Comparison of ENCODE assay signal across 8 cellular contexts in genomic region chr12:12715459-12716150, GRCh38. TPM values are rescaled to one million over a fixed set of nuclear protein-coding genes. Genes with fewer than 3 reads are reported as not detected.
A peak's percentile ranks its signal among the peaks of the same experiment; 100 is the strongest.
DNase-seq lines count a peak whose midpoint lies in the region; ATAC-seq, FAIRE-seq and TF ChIP-seq lines count a peak whose summit lies in the region.

No MANE protein-coding gene starts in this region.

- peak overlapping the region; percentile 86 for H2AFZ ChIP-seq in osteoblast (ENCODE audit: low read length)

- H3K36me3 ChIP-seq in duodenal mucosa (ENCODE audit: control insufficient read depth in 1 of 2, insufficient read depth in 2 of 2, low read length in 2 of 2), result peaks cover 5 to 16% of the 10 kb centered on the region in 2 donors
- H3K36me3 ChIP-seq in osteoblast (ENCODE audit: insufficient read depth, low read length), result peaks cover 19% of the 10 kb centered on the region

- TF ChIP-seq POLR2A in H54 (IDR thresholded peaks at IDR 0.05; ENCODE audit: low read depth, low read length), result no peak

- peak overlapping the region; percentile 92 to 100 for H3K9ac ChIP-seq in duodenal mucosa (ENCODE audit: low read depth in 1 of 2, low read length in 2 of 2)

- H3K27ac ChIP-seq in duodenal mucosa (ENCODE audit: low read depth, low read length), result peak overlapping the region; percentile 98
- H3K27ac ChIP-seq in osteoblast (ENCODE audit: low read depth, low read length), result peak overlapping the region; percentile 97

- H3K4me1 ChIP-seq in duodenal mucosa (ENCODE audit: control insufficient read depth in 1 of 2, insufficient read depth in 2 of 2, low read length in 2 of 2), result peaks cover 31 to 32% of the 10 kb centered on the region in 2 donors
- H3K4me1 ChIP-seq in osteoblast (ENCODE audit: insufficient read depth, low read length), result peaks cover 29% of the 10 kb centered on the region

- ATAC-seq in GM18511 (IDR thresholded peaks at IDR 0.05; ENCODE audit: unreplicated experiment) (peak; percentile 43), HG03139 (IDR thresholded peaks at IDR 0.05; ENCODE audit: unreplicated experiment) (peak; percentile 35), HG02623 (IDR thresholded peaks at IDR 0.05; ENCODE audit: unreplicated experiment) (no peak)

- H3K27me3 ChIP-seq in duodenal mucosa (ENCODE audit: control insufficient read depth in 1 of 2, insufficient read depth in 2 of 2, low read length in 2 of 2) (no peaks in the 10 kb centered on the region), osteoblast (ENCODE audit: insufficient read depth, low read length) (no peaks in the 10 kb centered on the region)

- peaks cover 22% of the 10 kb centered on the region for H4K20me1 ChIP-seq in osteoblast (ENCODE audit: insufficient read depth, low read length)

- DNase-seq in AG10803 (ENCODE audit: low read depth), result no peak
- peak; percentile 68 for DNase-seq in SW480 (ENCODE audit: low spot score)
- DNase-seq in osteoblast (ENCODE audit: insufficient read length, low spot score, missing footprints), result no peak
- no peak for DNase-seq in H54 (ENCODE audit: insufficient read length, low spot score)

- no peak for FAIRE-seq in H54 (lab: Jason Lieb, UNC)

- H3K9me3 ChIP-seq in duodenal mucosa (ENCODE audit: control insufficient read depth in 1 of 2, low read length in 2 of 2), result no peaks in the 10 kb centered on the region
- no peaks in the 10 kb centered on the region for H3K9me3 ChIP-seq in osteoblast (ENCODE audit: low read depth, low read length)

- TF ChIP-seq CTCF in AG10803 (conservative IDR thresholded peaks at IDR 0.05; ENCODE audit: low read length) (no peak), osteoblast (IDR thresholded peaks at IDR 0.05; ENCODE audit: extremely low read depth, low read depth, low read length) (no peak)

- peak overlapping the region; percentile 94 for H3K4me2 ChIP-seq in osteoblast (ENCODE audit: insufficient read depth, low read length)

- H3K4me3 ChIP-seq in AG10803 (ENCODE audit: low read length) (peak overlapping the region; percentile 62), duodenal mucosa (ENCODE audit: low read depth in 1 of 2, low read length in 2 of 2) (peak overlapping the region; percentile 74 to 99), osteoblast (ENCODE audit: insufficient read depth, low read length) (peak overlapping the region; percentile 81)

- H3K79me2 ChIP-seq in osteoblast (ENCODE audit: insufficient read depth, low read length), result peaks cover 34% of the 10 kb centered on the region

RNA-seq across cellular contexts. Expression of gene CDKN1B, which starts 1.6 kb away (rescaled TPM):
- 44.5 and 52.8 TPM in 2 replicates for total RNA-seq in osteoblast

RNA-seq across cellular contexts. Expression of gene GPR19, which starts 19.6 kb away (rescaled TPM):
- under 0.01 and 0.36 TPM in 2 replicates for total RNA-seq in osteoblast
